ENCODE assay signal across 9 cellular contexts in the genomic region with DNA sequence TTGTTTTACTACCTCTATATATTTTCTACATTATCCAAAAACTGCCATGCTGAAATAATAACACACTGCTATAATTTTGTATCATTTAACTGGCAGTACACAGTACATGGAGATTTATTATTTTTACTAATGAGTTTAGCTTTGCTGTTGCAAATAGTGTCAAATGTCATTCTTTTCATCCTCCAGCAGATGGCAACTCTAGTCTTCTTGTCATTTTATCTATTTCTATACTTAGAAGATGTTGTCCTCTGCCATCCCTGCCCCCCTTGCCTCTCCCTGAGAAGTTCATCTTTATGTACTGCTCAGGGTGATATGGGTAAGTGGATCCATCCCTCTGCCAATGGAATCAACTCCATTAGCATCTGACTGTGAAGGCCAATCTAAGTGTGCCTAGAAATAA. TPM values are rescaled to one million over a fixed set of nuclear protein-coding genes. Genes with fewer than 3 reads are reported as not detected.
DNase-seq lines count a peak whose midpoint lies in the region; ATAC-seq lines count a peak whose summit lies in the region.
"Had no signal": no experiment of that assay in that cellular context is flagged by ENCODE, and none has a peak within 500 bp of the region (broad histone marks: within the 10 kb centered on the region; RNA-seq: fewer than 3 reads in every experiment).

No MANE protein-coding gene starts in this region.

- H3K27ac Mint-ChIP-seq in activated T-helper 1 cell treated with anti-CD3 and anti-CD28 coated beads, Interleukin-12 subunit alpha, Interleukin-12 subunit beta, Interleukin-2, Interleukin-4 antibody, amounts not matched to agents 30 ng/mL and 10 ng/mL and 1 ng/mL, durations not matched to agents 14 hours and 24 hours and 36 hours = no peak overlapping the region

- no peaks in the 10 kb centered on the region for H3K9me3 Mint-ChIP-seq in activated T-helper 1 cell treated with anti-CD3 and anti-CD28 coated beads, Interleukin-12 subunit alpha, Interleukin-12 subunit beta, Interleukin-2, Interleukin-4 antibody, amounts not matched to agents 30 ng/mL and 10 ng/mL and 1 ng/mL, durations not matched to agents 14 hours and 24 hours and 36 hours

- H3K36me3 ChIP-seq in MG63 = no peaks in the 10 kb centered on the region

- H3K4me3 Mint-ChIP-seq in activated T-helper 1 cell treated with anti-CD3 and anti-CD28 coated beads, Interleukin-12 subunit alpha, Interleukin-12 subunit beta, Interleukin-2, Interleukin-4 antibody, amounts not matched to agents 30 ng/mL and 10 ng/mL and 1 ng/mL, durations not matched to agents 14 hours and 24 hours and 36 hours = no peak overlapping the region

- H3K4me1 Mint-ChIP-seq in activated T-helper 1 cell treated with anti-CD3 and anti-CD28 coated beads, Interleukin-12 subunit alpha, Interleukin-12 subunit beta, Interleukin-2, Interleukin-4 antibody, amounts not matched to agents 30 ng/mL and 10 ng/mL and 1 ng/mL, durations not matched to agents 14 hours and 24 hours and 36 hours (ENCODE audit: low read depth) = no peaks in the 10 kb centered on the region

- no peaks in the 10 kb centered on the region for H3K9me3 ChIP-seq in MG63

- peaks cover 7% of the 10 kb centered on the region for H3K27me3 Mint-ChIP-seq in activated T-helper 1 cell treated with anti-CD3 and anti-CD28 coated beads, Interleukin-12 subunit alpha, Interleukin-12 subunit beta, Interleukin-2, Interleukin-4 antibody, amounts not matched to agents 30 ng/mL and 10 ng/mL and 1 ng/mL, durations not matched to agents 14 hours and 24 hours and 36 hours (ENCODE audit: insufficient read depth)

- no peak overlapping the region for H3K4me3 ChIP-seq in MG63

- ATAC-seq in HG03520 (IDR thresholded peaks at IDR 0.05; ENCODE audit: unreplicated experiment) (no peak), sciatic nerve (no peak)

- intact Hi-C loops in sciatic nerve (cut with DNase I) = no loop called here
- intact Hi-C loops in activated T-helper 1 cell treated with anti-CD3 and anti-CD28 coated beads, Interleukin-12 subunit alpha, Interleukin-12 subunit beta, Interleukin-2, Interleukin-4 antibody, amounts not matched to agents 30 ng/mL and 10 ng/mL and 1 ng/mL, durations not matched to agents 14 hours and 24 hours and 36 hours (cut with micrococcal nuclease) = no loop called here

- DNase-seq in DMS 273 (lab: John Stamatoyannopoulos, UW; ENCODE audit: unreplicated experiment) (peak; percentile 55), MG63 (peak; percentile 4), amniotic epithelial cell (ENCODE audit: low read depth) (peak; percentile 31), left kidney (ENCODE audit: low read depth, low spot score) (peak; percentile 86), sciatic nerve (ENCODE audit: low spot score) (no peak), glomerular visceral epithelial cell (ENCODE audit: extremely low spot score) (no peak)
- DNase-seq in activated T-helper 1 cell treated with anti-CD3 and anti-CD28 coated beads, Interleukin-12 subunit alpha, Interleukin-12 subunit beta, Interleukin-2, Interleukin-4 antibody, amounts not matched to agents 30 ng/mL and 10 ng/mL and 1 ng/mL, durations not matched to agents 14 hours and 24 hours and 36 hours (ENCODE audit: low spot score) = no peak

- H3K36me3 Mint-ChIP-seq in activated T-helper 1 cell treated with anti-CD3 and anti-CD28 coated beads, Interleukin-12 subunit alpha, Interleukin-12 subunit beta, Interleukin-2, Interleukin-4 antibody, amounts not matched to agents 30 ng/mL and 10 ng/mL and 1 ng/mL, durations not matched to agents 14 hours and 24 hours and 36 hours (ENCODE audit: low read depth) = no peaks in the 10 kb centered on the region

- H3K27me3 ChIP-seq in MG63 = peaks cover 21% of the 10 kb centered on the region

RNA-seq across cellular contexts. Expression of a gene that starts 21.7 kb away (rescaled TPM):
- not detected in 2 replicates for total RNA-seq in MG63 (2014; rRNA removed; shearing (Covaris generic); ENCODE audit: low replicate concordance)
- total RNA-seq in sciatic nerve = 7.2 TPM
- total RNA-seq in activated T-helper 1 cell treated with anti-CD3 and anti-CD28 coated beads, Interleukin-12 subunit alpha, Interleukin-12 subunit beta, Interleukin-2, Interleukin-4 antibody, amounts not matched to agents 30 ng/mL and 10 ng/mL and 1 ng/mL, durations not matched to agents 14 hours and 24 hours and 36 hours = not detected in 2 replicates
- total RNA-seq: activated CD8-positive, alpha-beta memory T cell treated with anti-CD3 and anti-CD28 coated beads for 36 hours had no signal

Comparison
In these comparisons a context has a peak if more than half of its experiments do, and no peak if none do; other contexts are left out.
1. DNase-seq: peak in DMS 273 (single experiment), MG63 (single experiment), amniotic epithelial cell (single experiment) and left kidney (single experiment); none in sciatic nerve (single experiment), glomerular visceral epithelial cell (single experiment) and activated T-helper 1 cell treated with anti-CD3 and anti-CD28 coated beads, Interleukin-12 subunit alpha, Interleukin-12 subunit beta, Interleukin-2, Interleukin-4 antibody, amounts not matched to agents 30 ng/mL and 10 ng/mL and 1 ng/mL, durations not matched to agents 14 hours and 24 hours and 36 hours (single experiment).